In the genomic region with DNA sequence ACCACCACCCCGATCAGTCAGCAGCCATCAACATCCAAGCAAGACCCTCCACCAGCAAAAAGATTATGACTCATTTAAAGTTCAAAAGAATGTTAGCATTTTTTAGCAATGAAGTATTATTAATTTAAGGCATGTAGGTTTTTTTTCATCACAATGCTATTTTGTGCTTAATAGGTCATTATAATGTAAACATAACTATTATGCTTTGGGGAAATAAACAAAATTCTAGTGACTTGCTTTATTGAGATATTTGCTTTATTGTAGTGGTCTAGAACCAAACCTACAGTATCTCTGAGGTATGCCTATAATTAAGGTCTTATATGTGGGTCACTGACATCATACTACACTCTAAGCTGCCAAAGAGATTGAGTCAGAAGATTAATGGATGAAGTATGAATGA, we compare ENCODE assay signal across 15 cellular contexts. TPM values are rescaled to one million over a fixed set of nuclear protein-coding genes. Genes with fewer than 3 reads are reported as not detected.
DNase-seq lines count a peak whose midpoint lies in the region; ATAC-seq and TF ChIP-seq lines count a peak whose summit lies in the region.
"Had no signal": no experiment of that assay in that cellular context is flagged by ENCODE, and none has a peak within 500 bp of the region (broad histone marks: within the 10 kb centered on the region; RNA-seq: fewer than 3 reads in every experiment).

No MANE protein-coding gene starts in this region.

- H3K9me3 ChIP-seq in SJSA1 (replicated peaks) = no peaks in the 10 kb centered on the region
- H3K9me3 ChIP-seq: pancreas had no signal

- intact Hi-C loops in natural killer cell (cut with micrococcal nuclease) = no loop called here

- peak overlapping the region; percentile 67 for H3K4me3 Mint-ChIP-seq in natural killer cell
- no peak overlapping the region for H3K4me3 Mint-ChIP-seq in natural killer cell treated with Interleukin-12 subunit alpha and Interleukin-12 subunit beta and Interleukin-15 and Interleukin-18, amount 100 ng/mL, for 72 hours
- H3K4me3 Mint-ChIP-seq: stimulated activated memory B cell treated with anti-CD40 and anti-IgM and Interleukin-4, amounts not matched to agents 10 μg/mL and 1 μg/mL and 100 μg/mL, for 72 hours had no signal

- H3K27ac ChIP-seq in SJSA1 = peak overlapping the region; percentile 86
- H3K27ac ChIP-seq: dorsolateral prefrontal cortex, KMS-11, pancreas had no signal

- H3K36me3 ChIP-seq in SJSA1 = no peaks in the 10 kb centered on the region
- H3K36me3 ChIP-seq: pancreas had no signal

- no peaks in the 10 kb centered on the region for H3K27me3 Mint-ChIP-seq in natural killer cell (ENCODE audit: low read depth in 2 of 2)
- H3K27me3 Mint-ChIP-seq in natural killer cell treated with Interleukin-12 subunit alpha and Interleukin-12 subunit beta and Interleukin-15 and Interleukin-18, amount 100 ng/mL, for 72 hours = no peaks in the 10 kb centered on the region
- H3K27me3 Mint-ChIP-seq: stimulated activated memory B cell treated with anti-CD40 and anti-IgM and Interleukin-4, amounts not matched to agents 10 μg/mL and 1 μg/mL and 100 μg/mL, for 72 hours had no signal

- no peak for TF ChIP-seq CTCF in natural killer cell (IDR thresholded peaks at IDR 0.05)
- TF ChIP-seq CTCF in epithelial cell of esophagus (IDR thresholded peaks at IDR 0.05; ENCODE audit: insufficient read depth, low read depth, low read length, missing control alignments) = no peak

- H3K9me3 Mint-ChIP-seq in natural killer cell = peaks cover 3 to 7% of the 10 kb centered on the region in 2 donors
- peaks cover 13% of the 10 kb centered on the region for H3K9me3 Mint-ChIP-seq in natural killer cell treated with Interleukin-12 subunit alpha and Interleukin-12 subunit beta and Interleukin-15 and Interleukin-18, amount 100 ng/mL, for 72 hours

- H3K27ac Mint-ChIP-seq in natural killer cell = peak overlapping the region; percentile 67 to 68
- H3K27ac Mint-ChIP-seq in natural killer cell treated with Interleukin-12 subunit alpha and Interleukin-12 subunit beta and Interleukin-15 and Interleukin-18, amount 100 ng/mL, for 72 hours = peak overlapping the region in 1 of 2 donors; percentile 21
- H3K27ac Mint-ChIP-seq: stimulated activated memory B cell treated with anti-CD40 and anti-IgM and Interleukin-4, amounts not matched to agents 10 μg/mL and 1 μg/mL and 100 μg/mL, for 72 hours had no signal

- DNase-seq in natural killer cell (no peak), SJSA1 (ENCODE audit: low read depth in 1 of 2, low spot score in 2 of 2) (peak in 1 of 2 experiments; percentile 57), epithelial cell of esophagus (ENCODE audit: low read depth) (peak; percentile 26), stromal cell of bone marrow (ENCODE audit: low read depth) (peak; percentile 31), left lobe of liver (ENCODE audit: low spot score) (no peak), midbrain (lab: John Stamatoyannopoulos, UW) (no peak)
- no peak for DNase-seq in natural killer cell treated with Interleukin-12 subunit alpha and Interleukin-12 subunit beta and Interleukin-15 and Interleukin-18, amount 100 ng/mL, for 72 hours (ENCODE audit: low spot score)
- DNase-seq: activated CD4-positive, alpha-beta T cell treated with anti-CD3 and anti-CD28 coated beads, Interleukin-2, amount 50 U/mL, for 48 hours; anterior cingulate cortex; dorsolateral prefrontal cortex; NCI-H1436; pancreas had no signal

- H3K4me1 Mint-ChIP-seq in natural killer cell = peaks cover 75 to 82% of the 10 kb centered on the region in 2 donors
- H3K4me1 Mint-ChIP-seq in natural killer cell treated with Interleukin-12 subunit alpha and Interleukin-12 subunit beta and Interleukin-15 and Interleukin-18, amount 100 ng/mL, for 72 hours (ENCODE audit: low read depth in 2 of 2) = peaks cover 51 to 63% of the 10 kb centered on the region in 2 donors

- peak in 1 of 3 donors; percentile 58 for ATAC-seq in natural killer cell
- ATAC-seq in natural killer cell treated with Interleukin-12 subunit alpha and Interleukin-12 subunit beta and Interleukin-15 and Interleukin-18, amount 100 ng/mL, for 72 hours = no peak
- no peak for ATAC-seq in left lobe of liver
- ATAC-seq in HG03039 (IDR thresholded peaks at IDR 0.05; ENCODE audit: unreplicated experiment) = no peak
- ATAC-seq: pancreas; stimulated activated memory B cell treated with anti-CD40 and anti-IgM and Interleukin-4, amounts not matched to agents 10 μg/mL and 1 μg/mL and 100 μg/mL, for 72 hours had no signal

- H3K36me3 Mint-ChIP-seq in natural killer cell = peaks cover 18% of the 10 kb centered on the region
- peaks cover 26% of the 10 kb centered on the region for H3K36me3 Mint-ChIP-seq in natural killer cell treated with Interleukin-12 subunit alpha and Interleukin-12 subunit beta and Interleukin-15 and Interleukin-18, amount 100 ng/mL, for 72 hours

- H3K4me3 ChIP-seq in SJSA1 (no peak overlapping the region), epithelial cell of esophagus (ENCODE audit: low read length) (no peak overlapping the region)
- H3K4me3 ChIP-seq: dorsolateral prefrontal cortex, pancreas had no signal

- H3K4me1 ChIP-seq in SJSA1 (replicated peaks) = peaks cover 27% of the 10 kb centered on the region
- H3K4me1 ChIP-seq: pancreas had no signal

- H3K27me3 ChIP-seq in SJSA1 (replicated peaks) = no peaks in the 10 kb centered on the region
- H3K27me3 ChIP-seq: dorsolateral prefrontal cortex had no signal

RNA-seq across cellular contexts. Expression of a gene that starts 20.0 kb away (rescaled TPM):
- total RNA-seq in natural killer cell (100 to 1,000 TPM; 104 to 119 (median 108) TPM), left lobe of liver (15.7 TPM)
- total RNA-seq in natural killer cell treated with Interleukin-12 subunit alpha and Interleukin-12 subunit beta and Interleukin-15 and Interleukin-18, amount 100 ng/mL, for 72 hours = 10 to 100 TPM; 11.5 to 16.0 TPM
- total RNA-seq in SJSA1 (2014; rRNA removed; shearing (Covaris generic)) = 4.4 and 8.8 TPM in 2 replicates

Comparison
In these comparisons a context has a peak if more than half of its experiments do, and no peak if none do; other contexts are left out.
1. DNase-seq: peak in epithelial cell of esophagus (single experiment) and stromal cell of bone marrow (single experiment); none in natural killer cell (single experiment), natural killer cell treated with Interleukin-12 subunit alpha and Interleukin-12 subunit beta and Interleukin-15 and Interleukin-18, amount 100 ng/mL, for 72 hours (single experiment), left lobe of liver (single experiment) and midbrain (single experiment).